In the genomic region with DNA sequence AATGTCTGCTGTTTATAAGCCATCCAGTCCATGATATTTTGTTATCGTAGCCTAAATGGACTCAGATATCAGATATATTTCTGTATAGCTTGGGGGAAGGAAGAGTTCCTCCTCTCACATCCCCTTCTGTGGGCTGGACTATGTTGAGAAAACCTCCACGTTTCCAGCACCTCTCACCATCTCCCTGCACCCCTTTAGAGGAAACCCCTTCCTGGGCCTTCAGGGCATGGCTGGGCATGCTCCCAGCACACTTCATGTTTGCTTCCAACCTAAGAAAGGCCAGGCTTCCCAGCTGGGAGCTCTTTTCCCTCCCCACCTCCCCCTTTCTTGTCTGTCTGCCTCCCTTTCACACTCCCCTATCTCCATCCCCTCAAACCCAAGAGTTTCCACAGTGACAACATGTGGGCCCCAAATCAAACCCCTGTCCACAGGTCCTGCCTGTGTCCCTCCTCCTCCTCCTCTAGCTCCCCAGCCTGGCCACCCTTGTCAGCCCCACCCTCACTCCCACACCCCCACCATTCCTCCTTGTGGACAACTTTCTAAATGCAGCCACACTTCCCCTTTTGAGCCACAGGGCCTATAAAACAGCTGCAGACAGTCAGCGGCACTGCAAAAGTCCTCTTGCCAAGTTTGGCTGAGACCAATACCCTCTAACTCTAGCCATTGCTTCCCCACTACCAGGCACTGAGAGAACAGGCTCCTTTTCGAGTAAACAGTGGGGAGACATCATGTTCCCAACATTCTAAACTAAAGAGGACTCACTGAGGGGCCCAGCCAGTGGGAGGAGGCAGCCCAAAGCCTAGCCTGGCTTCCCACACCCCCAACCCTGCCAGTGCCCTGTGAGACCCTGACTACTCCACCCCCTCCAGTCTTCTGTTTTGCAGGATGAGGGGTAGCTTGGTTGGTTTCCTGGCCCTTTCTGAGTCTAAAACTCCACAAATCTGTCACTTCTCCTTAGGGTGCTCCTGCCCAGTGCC, we compare ENCODE assay signal across 9 cellular contexts.
A peak's percentile ranks its signal among the peaks of the same experiment; 100 is the strongest.
DNase-seq lines count a peak whose midpoint lies in the region; ATAC-seq lines count a peak whose summit lies in the region.
"Had no signal": no experiment of that assay in that cellular context is flagged by ENCODE, and none has a peak within 500 bp of the region (broad histone marks: within the 10 kb centered on the region; RNA-seq: fewer than 3 reads in every experiment).

No MANE protein-coding gene starts in this region.

- H3K4me1 Mint-ChIP-seq in dendritic cell treated with granulocyte-macrophage colony-stimulating factor and Interleukin-4, amounts not matched to agents 40 ng/mL and 50 ng/mL, for 4 days (ENCODE audit: low read depth), result peaks cover 85% of the 10 kb centered on the region

- no peaks in the 10 kb centered on the region for H3K27me3 ChIP-seq in muscle layer of duodenum (ENCODE audit: low read depth, low read length)

- H3K4me3 ChIP-seq in muscle layer of duodenum (ENCODE audit: low read depth in 1 of 2, low read length in 2 of 2), result no peak overlapping the region

- H3K27me3 Mint-ChIP-seq in dendritic cell treated with granulocyte-macrophage colony-stimulating factor and Interleukin-4, amounts not matched to agents 40 ng/mL and 50 ng/mL, for 4 days, result no peaks in the 10 kb centered on the region

- peak overlapping the region; percentile 63 for H3K4me3 Mint-ChIP-seq in dendritic cell treated with granulocyte-macrophage colony-stimulating factor and Interleukin-4, amounts not matched to agents 40 ng/mL and 50 ng/mL, for 4 days

- peak overlapping the region; percentile 85 for H3K27ac ChIP-seq in muscle layer of duodenum (ENCODE audit: low read length)
- H3K27ac ChIP-seq: VCaP had no signal

- ATAC-seq in GM19372 (IDR thresholded peaks at IDR 0.05; ENCODE audit: low read depth, unreplicated experiment), result peak; percentile 56
- ATAC-seq in GM21528 (IDR thresholded peaks at IDR 0.05; ENCODE audit: low FRiP score, unreplicated experiment), result no peak
- no peak for ATAC-seq in HG03457 (IDR thresholded peaks at IDR 0.05; ENCODE audit: unreplicated experiment)

- no peaks in the 10 kb centered on the region for H3K9me3 ChIP-seq in muscle layer of duodenum (ENCODE audit: control insufficient read depth in 1 of 2, low read length in 2 of 2)

- H3K27ac Mint-ChIP-seq in dendritic cell treated with granulocyte-macrophage colony-stimulating factor and Interleukin-4, amounts not matched to agents 40 ng/mL and 50 ng/mL, for 4 days, result peak overlapping the region; percentile 92

- no peaks in the 10 kb centered on the region for H3K36me3 ChIP-seq in muscle layer of duodenum (ENCODE audit: control insufficient read depth in 1 of 2, insufficient read depth in 2 of 2, low read length in 2 of 2)

- H3K4me1 ChIP-seq in muscle layer of duodenum (ENCODE audit: control insufficient read depth in 1 of 2, insufficient read depth in 2 of 2, low read length in 2 of 2), result peaks cover 27 to 56% of the 10 kb centered on the region in 2 donors

- H3K9me3 Mint-ChIP-seq in dendritic cell treated with granulocyte-macrophage colony-stimulating factor and Interleukin-4, amounts not matched to agents 40 ng/mL and 50 ng/mL, for 4 days, result peaks cover 8% of the 10 kb centered on the region

- intact Hi-C loops in dendritic cell treated with granulocyte-macrophage colony-stimulating factor and Interleukin-4, amounts not matched to agents 40 ng/mL and 50 ng/mL, for 4 days (cut with micrococcal nuclease), result loop anchor here (2.0 to 10.0 kb wide), 3 partner anchors 23 to 51 kb away; no protein-coding TSS in a partner anchor

- DNase-seq in MV-4-11 (lab: John Stamatoyannopoulos, UW), result peak; percentile 94
- no peak for DNase-seq in globus pallidus (ENCODE audit: low spot score)
- DNase-seq in cortex of kidney (lab: John Stamatoyannopoulos, UW), result no peak

- H3K36me3 Mint-ChIP-seq in dendritic cell treated with granulocyte-macrophage colony-stimulating factor and Interleukin-4, amounts not matched to agents 40 ng/mL and 50 ng/mL, for 4 days (ENCODE audit: low read depth), result no peaks in the 10 kb centered on the region
